In the genomic region with DNA sequence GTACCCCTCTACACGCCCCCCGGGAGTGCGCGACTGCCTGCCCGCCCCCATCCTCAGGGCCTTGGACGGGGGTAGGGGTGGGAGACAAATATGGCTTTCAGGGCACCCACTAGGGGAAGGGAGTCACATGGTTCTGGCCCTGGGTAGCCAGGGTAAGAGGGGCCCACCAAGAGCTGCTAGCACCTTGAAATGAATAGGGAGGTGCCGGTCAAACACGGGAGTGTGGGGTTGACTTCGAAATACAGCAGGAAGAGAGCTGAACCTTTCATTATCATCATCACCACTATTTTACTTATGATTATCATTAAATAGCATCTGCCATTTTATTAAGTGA, we compare ENCODE assay signal across 11 cellular contexts.
DNase-seq lines count a peak whose midpoint lies in the region; ATAC-seq and TF ChIP-seq lines count a peak whose summit lies in the region.
"Had no signal": no experiment of that assay in that cellular context is flagged by ENCODE, and none has a peak within 500 bp of the region (broad histone marks: within the 10 kb centered on the region; RNA-seq: fewer than 3 reads in every experiment).

No MANE protein-coding gene starts in this region.

- TF ChIP-seq POLR2A in transverse colon (IDR thresholded peaks at IDR 0.05) (no peak), GM18505 (IDR thresholded peaks at IDR 0.05; ENCODE audit: borderline replicate concordance, extremely low read depth, insufficient read depth, insufficient read length) (no peak)

- in situ Hi-C loops in transverse colon (cut with MboI; ENCODE audit: low pct_ligation_motif_present in 1 of 4, low pct_unique_long_range_greater_than_20kb in 1 of 4, low sequenced_read_pairs in 3 of 4): no loop called here

- DNase-seq in SK-N-SH (no peak), transverse colon (no peak), NCI-H345 treated with DMSO at 0.1 percent for 48 hours (lab: John Stamatoyannopoulos, UW; ENCODE audit: unreplicated experiment) (no peak), LoVo (ENCODE audit: low spot score) (no peak)
- DNase-seq: activated CD4-positive, alpha-beta T cell treated with anti-CD3 and anti-CD28 coated beads, Interleukin-2, amount 10 ng/mL, durations not matched to agents 7 days and 5 days had no signal

- H3K9me3 Mint-ChIP-seq in nephron: no peaks in the 10 kb centered on the region
- H3K9me3 Mint-ChIP-seq: activated CD4-positive, alpha-beta T cell treated with anti-CD3 and anti-CD28 coated beads, Interleukin-2, amount 10 ng/mL, durations not matched to agents 7 days and 5 days had no signal

- H3K27ac ChIP-seq in SK-N-SH (ENCODE audit: low read depth in 2 of 2, low read length in 1 of 2): no peak overlapping the region
- H3K27ac ChIP-seq in esophagus (ENCODE audit: low read depth in 2 of 2, low read length in 1 of 2): no peak overlapping the region
- H3K27ac ChIP-seq in transverse colon: peak overlapping the region in 3 of 4 donors; percentile 67 to 74 (median 69)
- H3K27ac ChIP-seq: 22Rv1 had no signal

- peaks cover 7% of the 10 kb centered on the region; the same call in 1 of the 2 replicates for H4K20me1 ChIP-seq in SK-N-SH (ENCODE audit: insufficient read depth)

- no peaks in the 10 kb centered on the region for H3K36me3 ChIP-seq in SK-N-SH (replicated peaks in 1 of 2; ENCODE audit: control insufficient read depth in 1 of 2, insufficient read depth in 2 of 2, low read length in 1 of 2)
- H3K36me3 ChIP-seq in esophagus (ENCODE audit: control insufficient read depth in 2 of 2, insufficient read depth in 2 of 2, low read length in 1 of 2): no peaks in the 10 kb centered on the region
- H3K36me3 ChIP-seq in transverse colon: no peaks in the 10 kb centered on the region

- TF ChIP-seq CTCF in SK-N-SH (IDR thresholded peaks at IDR 0.05) (no peak), nephron (IDR thresholded peaks at IDR 0.05; ENCODE audit: unreplicated experiment in 3 of 3) (no peak), transverse colon (IDR thresholded peaks at IDR 0.05) (no peak)

- H3K36me3 Mint-ChIP-seq in nephron (ENCODE audit: low read depth): no peaks in the 10 kb centered on the region
- H3K36me3 Mint-ChIP-seq: activated naive CD4-positive, alpha-beta T cell treated with anti-CD3 and anti-CD28 coated beads, Interleukin-2, amount 50 U/mL, for 72 hours had no signal

- H3K4me1 ChIP-seq in SK-N-SH (ENCODE audit: control insufficient read depth in 1 of 2, insufficient read depth in 2 of 2, low read depth in 1 of 2, low read length in 1 of 2) (peaks cover 0 to 12% of the 10 kb centered on the region in 2 experiments; a peak in 3 of 4 replicates), esophagus (ENCODE audit: control insufficient read depth in 2 of 2, insufficient read depth in 2 of 2, low read length in 1 of 2) (peaks cover 2 to 4% of the 10 kb centered on the region in 2 donors), transverse colon (peaks cover 0 to 12% (median 6%) of the 10 kb centered on the region in 4 donors)

- TF ChIP-seq EP300 in SK-N-SH (IDR thresholded peaks at IDR 0.05; ENCODE audit: borderline replicate concordance in 1 of 2, low read depth in 1 of 2, low read length in 1 of 2): no peak
- TF ChIP-seq EP300 in transverse colon (IDR thresholded peaks at IDR 0.05; ENCODE audit: low read depth): no peak

- TF ChIP-seq RAD21 in SK-N-SH (IDR thresholded peaks at IDR 0.05; ENCODE audit: low read length): no peak

- peak overlapping the region; percentile 83 to 88 (median 84) for H3K4me3 Mint-ChIP-seq in nephron
- H3K4me3 Mint-ChIP-seq: activated CD4-positive, alpha-beta T cell treated with anti-CD3 and anti-CD28 coated beads, Interleukin-2, amount 10 ng/mL, durations not matched to agents 7 days and 5 days had no signal

- H3K4me3 ChIP-seq in SK-N-SH (ENCODE audit: low read depth in 2 of 2, low read length in 1 of 2) (peak overlapping the region; percentile 34 to 54; a peak in 3 of 4 replicates), esophagus (ENCODE audit: low read depth in 1 of 2, low read length in 2 of 2) (peak overlapping the region; percentile 29 to 55), transverse colon (peak overlapping the region in 3 of 4 donors; percentile 31 to 67 (median 46))

- intact Hi-C loops in transverse colon (cut with DNase I; ENCODE audit: low total_unique reads): no loop called here

- H3K9ac ChIP-seq in SK-N-SH: no peak overlapping the region

- ATAC-seq in SK-N-SH treated with all-trans-retinoic acid at 6 μM for 48 hours (no peak), GM18505 (IDR thresholded peaks at IDR 0.05; ENCODE audit: unreplicated experiment) (no peak)
- ATAC-seq: activated naive CD4-positive, alpha-beta T cell treated with anti-CD3 and anti-CD28 coated beads, Interleukin-2, amount 50 U/mL, for 72 hours had no signal

- no peak overlapping the region for H3K27ac Mint-ChIP-seq in nephron
- H3K27ac Mint-ChIP-seq: activated CD4-positive, alpha-beta T cell treated with anti-CD3 and anti-CD28 coated beads, Interleukin-2, amount 10 ng/mL, durations not matched to agents 7 days and 5 days; activated naive CD4-positive, alpha-beta T cell treated with anti-CD3 and anti-CD28 coated beads, Interleukin-2, amount 50 U/mL, for 72 hours had no signal

- H3K79me2 ChIP-seq in SK-N-SH (ENCODE audit: insufficient read depth): peaks cover 23% of the 10 kb centered on the region; the same call in 1 of the 2 replicates

- H3K9me2 ChIP-seq in SK-N-SH: no peaks in the 10 kb centered on the region

- POLR2A ChIA-PET in SK-N-SH (lab: Yijun Ruan, JAX): no interaction called here

- no peak overlapping the region for H2AFZ ChIP-seq in SK-N-SH (ENCODE audit: low read depth)

- H3K9me3 ChIP-seq in SK-N-SH: no peaks in the 10 kb centered on the region
- H3K9me3 ChIP-seq in esophagus (ENCODE audit: control insufficient read depth in 2 of 2, insufficient read depth in 1 of 2, low read depth in 1 of 2, low read length in 1 of 2): no peaks in the 10 kb centered on the region
- no peaks in the 10 kb centered on the region for H3K9me3 ChIP-seq in transverse colon

- WGBS in SK-N-SH (ENCODE audit: low lambda C conversion rate): 100% methylated on average over 3 of the region's 9 CpGs
- WGBS in esophagus, 2 donors: 36 to 38% methylated on average over 9 of the region's 9 CpGs
- 33 to 58% methylated on average over 5 to 9 of the region's 9 CpGs for WGBS in transverse colon (ENCODE audit: low coverage in 1 of 2), 2 donors

- CTCF ChIA-PET in SK-N-SH (lab: Yijun Ruan, JAX): interaction anchor here (0.6 to 1.4 kb wide), 7 partner anchors 11 to 183 kb away, joined by 3 to 7 read pairs (median 3); no protein-coding TSS in a partner anchor

- H3F3A ChIP-seq in SK-N-SH (replicated peaks; ENCODE audit: insufficient read depth): peaks cover 8% of the 10 kb centered on the region

- peaks cover 4% of the 10 kb centered on the region for H3K4me1 Mint-ChIP-seq in nephron
- H3K4me1 Mint-ChIP-seq: activated CD4-positive, alpha-beta T cell treated with anti-CD3 and anti-CD28 coated beads, Interleukin-2, amount 10 ng/mL, durations not matched to agents 7 days and 5 days had no signal

- H3K4me2 ChIP-seq in SK-N-SH: peak overlapping the region; percentile 70

- no peaks in the 10 kb centered on the region for H3K27me3 ChIP-seq in SK-N-SH (ENCODE audit: insufficient read depth)
- no peaks in the 10 kb centered on the region for H3K27me3 ChIP-seq in esophagus (ENCODE audit: control insufficient read depth in 1 of 2, insufficient read depth in 2 of 2, low read length in 2 of 2)
- H3K27me3 ChIP-seq in transverse colon: peaks cover 14% of the 10 kb centered on the region

- H3K27me3 Mint-ChIP-seq in nephron (ENCODE audit: low read depth): peaks cover 26% of the 10 kb centered on the region

TF ChIP-seq in SK-N-SH, 30 proteins besides CTCF, POLR2A, EP300 and RAD21:
- TF ChIP-seq, protein P1, sequence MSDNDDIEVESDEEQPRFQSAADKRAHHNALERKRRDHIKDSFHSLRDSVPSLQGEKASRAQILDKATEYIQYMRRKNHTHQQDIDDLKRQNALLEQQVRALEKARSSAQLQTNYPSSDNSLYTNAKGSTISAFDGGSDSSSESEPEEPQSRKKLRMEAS (IDR thresholded peaks at IDR 0.05; ENCODE audit: low read depth): no peak
- TF ChIP-seq TCF12 (IDR thresholded peaks at IDR 0.05) (no peak), MXI1 (IDR thresholded peaks at IDR 0.05; ENCODE audit: low read depth, low read length) (no peak), CHD2 (IDR thresholded peaks at IDR 0.05; ENCODE audit: low read length, partially characterized antibody) (no peak), GATA2 (CRISPR knock-in tag; IDR thresholded peaks at IDR 0.05) (no peak), RCOR1 (IDR thresholded peaks at IDR 0.05; ENCODE audit: low read length) (no peak), NFIC (IDR thresholded peaks at IDR 0.05; ENCODE audit: borderline replicate concordance) (no peak), SMC3 (IDR thresholded peaks at IDR 0.05; ENCODE audit: low read depth, low read length) (no peak)
- TF ChIP-seq, protein P2, sequence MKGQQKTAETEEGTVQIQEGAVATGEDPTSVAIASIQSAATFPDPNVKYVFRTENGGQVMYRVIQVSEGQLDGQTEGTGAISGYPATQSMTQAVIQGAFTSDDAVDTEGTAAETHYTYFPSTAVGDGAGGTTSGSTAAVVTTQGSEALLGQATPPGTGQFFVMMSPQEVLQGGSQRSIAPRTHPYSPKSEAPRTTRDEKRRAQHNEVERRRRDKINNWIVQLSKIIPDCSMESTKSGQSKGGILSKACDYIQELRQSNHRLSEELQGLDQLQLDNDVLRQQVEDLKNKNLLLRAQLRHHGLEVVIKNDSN (IDR thresholded peaks at IDR 0.05; ENCODE audit: borderline replicate concordance, low read depth): no peak

TF ChIP-seq in SK-N-SH treated with all-trans-retinoic acid at 6 μM for 48 hours, 23 proteins besides CTCF, POLR2A, EP300 and RAD21 (continues in another document):
- no peak for TF ChIP-seq TOX (CRISPR knock-in tag; IDR thresholded peaks at IDR 0.05; ENCODE audit: borderline replicate concordance)
- no peak for TF ChIP-seq ISL1 (CRISPR knock-in tag; IDR thresholded peaks at IDR 0.05)
- TF ChIP-seq TCF4 (CRISPR knock-in tag; IDR thresholded peaks at IDR 0.05; ENCODE audit: borderline replicate concordance): no peak
- no peak for TF ChIP-seq PPARA (CRISPR knock-in tag; IDR thresholded peaks at IDR 0.05; ENCODE audit: borderline replicate concordance)
- TF ChIP-seq ZNF565 (CRISPR knock-in tag; conservative IDR thresholded peaks at IDR 0.05; ENCODE audit: low read depth): no peak

Comparison
In these comparisons a context has a peak if more than half of its experiments do, and no peak if none do; other contexts are left out.
1. H3K27ac ChIP-seq: peak in transverse colon (3 of 4); none in SK-N-SH (0 of 2) and esophagus (0 of 2).
2. Peak in every context shown above with its lines, with median percentiles within 50 percentile points of each other: H3K4me3 ChIP-seq.